In genomic region chr5:75362474-75362975, GRCh38 we compare ENCODE assay signal across 13 cellular contexts.
"Had no signal": no experiment of that assay in that cellular context is flagged by ENCODE, and none has a peak within 500 bp of the region (broad histone marks: within the 10 kb centered on the region; RNA-seq: fewer than 3 reads in every experiment).

No MANE protein-coding gene starts in this region.

- H3K9me3 ChIP-seq: adrenal gland, esophagus muscularis mucosa, pancreas, transverse colon, vagina had no signal

- DNase-seq: activated effector memory CD4-positive, alpha-beta T cell treated with anti-CD3 and anti-CD28 coated beads, Interleukin-2, amount 50 U/mL, for 16 hours; adrenal gland; mesendoderm; pancreas; stimulated activated CD4-positive, alpha-beta T cell treated with anti-CD3 and anti-CD28 coated beads, Interleukin-15, amount 100 ng/mL, for 24 hours; stimulated activated CD4-positive, alpha-beta T cell treated with anti-CD3 and anti-CD28 coated beads, Interleukin-4, amount 100 ng/mL, for 1 hour; stimulated activated naive CD4-positive, alpha-beta T cell treated with Interleukin-2 at 50 U/mL for 16 hours; substantia nigra had no signal

- H3K9me3 Mint-ChIP-seq: activated naive CD4-positive, alpha-beta T cell treated with anti-CD3 and anti-CD28 coated beads, Interleukin-2, amount 50 U/mL, for 24 hours; neural crest cell had no signal

- H3K4me1 ChIP-seq: adrenal gland, vagina had no signal

- H3K27ac ChIP-seq: adrenal gland, esophagus muscularis mucosa, pancreas, vagina had no signal

- H3K4me3 ChIP-seq: adrenal gland, esophagus muscularis mucosa, pancreas, transverse colon, vagina had no signal

- ATAC-seq: pancreas had no signal

- H3K4me3 Mint-ChIP-seq: activated naive CD4-positive, alpha-beta T cell treated with anti-CD3 and anti-CD28 coated beads, Interleukin-2, amount 50 U/mL, for 24 hours; neural crest cell had no signal

- H3K27me3 ChIP-seq: adrenal gland, esophagus muscularis mucosa, pancreas, transverse colon, vagina had no signal

- H3K27me3 Mint-ChIP-seq: activated naive CD4-positive, alpha-beta T cell treated with anti-CD3 and anti-CD28 coated beads, Interleukin-2, amount 50 U/mL, for 24 hours had no signal
